In genomic region chr9:116697887-116698286, GRCh38 we compare ENCODE assay signal across 28 cellular contexts.
"Had no signal": no experiment of that assay in that cellular context is flagged by ENCODE, and none has a peak within 500 bp of the region (broad histone marks: within the 10 kb centered on the region; RNA-seq: fewer than 3 reads in every experiment).

No MANE protein-coding gene starts in this region.

- H3K4me1 Mint-ChIP-seq: neural crest cell had no signal

- H3K4me3 Mint-ChIP-seq: activated CD4-positive, alpha-beta memory T cell treated with anti-CD3 and anti-CD28 coated beads for 36 hours; activated CD4-positive, alpha-beta T cell treated with anti-CD3 and anti-CD28 coated beads, Interleukin-2, amount 10 ng/mL, durations not matched to agents 24 days and 14 days; dendritic cell treated with granulocyte-macrophage colony-stimulating factor and Interleukin-4, amounts not matched to agents 40 ng/mL and 50 ng/mL, for 4 days; endodermal cell; memory B cell; naive thymus-derived CD8-positive, alpha-beta T cell; neural crest cell; stimulated activated effector memory CD8-positive, alpha-beta T cell treated with anti-CD3 and anti-CD28 coated beads, Interleukin-12 subunit alpha, Interleukin-12 subunit beta, amount 100 ng/mL, for 72 hours; stimulated activated naive CD8-positive, alpha-beta T cell treated with anti-CD3 and anti-CD28 coated beads, Interleukin-15, Interleukin-2, amounts not matched to agents 100 ng/mL and 50 ng/mL, for 24 hours; T-helper 17 cell; type B pancreatic cell had no signal

- H3K36me3 ChIP-seq: uterus had no signal

- H3K27ac ChIP-seq: breast epithelium, esophagus muscularis mucosa, right lobe of liver, skin epidermis, uterus had no signal

- H3K4me3 ChIP-seq: breast epithelium, esophagus muscularis mucosa, right lobe of liver, skin epidermis, uterus had no signal

- DNase-seq: activated CD4-positive, alpha-beta memory T cell treated with anti-CD3 and anti-CD28 coated beads for 36 hours; activated CD4-positive, alpha-beta T cell treated with anti-CD3 and anti-CD28 coated beads, Interleukin-2, amount 10 ng/mL, durations not matched to agents 24 days and 14 days; activated CD4-positive, CD25-positive, alpha-beta regulatory T cell treated with anti-CD3 and anti-CD28 coated beads, Interleukin-2, amount 50 U/mL, for 72 hours; activated CD8-positive, alpha-beta memory T cell treated with anti-CD3 and anti-CD28 coated beads, Interleukin-2, amount 50 U/mL, for 4 hours; activated gamma-delta T cell treated with Interleukin-2 at 50 U/mL for 16 hours; activated naive CD4-positive, alpha-beta T cell treated with anti-CD3 and anti-CD28 coated beads, Interleukin-2, amount 50 U/mL, for 16 hours; activated T-cell treated with anti-CD3 and anti-CD28 coated beads, Interleukin-2, amount 50 U/mL, for 1 hour; central memory CD4-positive, alpha-beta T cell; endodermal cell; glutamatergic neuron; islet precursor cell; left colon; midbrain; naive thymus-derived CD8-positive, alpha-beta T cell; right lobe of liver; stimulated activated CD4-positive, alpha-beta T cell treated with anti-CD3 and anti-CD28 coated beads, Interleukin-4, amount 100 ng/mL, for 24 hours; T-helper 17 cell; uterus had no signal

- H3K27me3 Mint-ChIP-seq: activated CD4-positive, alpha-beta memory T cell treated with anti-CD3 and anti-CD28 coated beads for 36 hours; activated CD4-positive, alpha-beta T cell treated with anti-CD3 and anti-CD28 coated beads, Interleukin-2, amount 10 ng/mL, durations not matched to agents 24 days and 14 days; dendritic cell treated with granulocyte-macrophage colony-stimulating factor and Interleukin-4, amounts not matched to agents 40 ng/mL and 50 ng/mL, for 4 days; memory B cell; naive thymus-derived CD8-positive, alpha-beta T cell; stimulated activated naive CD8-positive, alpha-beta T cell treated with anti-CD3 and anti-CD28 coated beads, Interleukin-15, Interleukin-2, amounts not matched to agents 100 ng/mL and 50 ng/mL, for 24 hours; T-helper 17 cell; type B pancreatic cell had no signal

- H3K9me3 Mint-ChIP-seq: activated CD4-positive, alpha-beta memory T cell treated with anti-CD3 and anti-CD28 coated beads for 36 hours; dendritic cell treated with granulocyte-macrophage colony-stimulating factor and Interleukin-4, amounts not matched to agents 40 ng/mL and 50 ng/mL, for 4 days; memory B cell had no signal

- H3K27me3 ChIP-seq: breast epithelium, esophagus muscularis mucosa, foreskin keratinocyte, right lobe of liver, uterus had no signal

- H3K4me1 ChIP-seq: breast epithelium, right lobe of liver, uterus had no signal

- H3K27ac Mint-ChIP-seq: activated CD4-positive, alpha-beta memory T cell treated with anti-CD3 and anti-CD28 coated beads for 36 hours; activated CD4-positive, alpha-beta T cell treated with anti-CD3 and anti-CD28 coated beads, Interleukin-2, amount 10 ng/mL, durations not matched to agents 24 days and 14 days; dendritic cell treated with granulocyte-macrophage colony-stimulating factor and Interleukin-4, amounts not matched to agents 40 ng/mL and 50 ng/mL, for 4 days; endodermal cell; memory B cell; naive thymus-derived CD8-positive, alpha-beta T cell; stimulated activated effector memory CD8-positive, alpha-beta T cell treated with anti-CD3 and anti-CD28 coated beads, Interleukin-12 subunit alpha, Interleukin-12 subunit beta, amount 100 ng/mL, for 72 hours; stimulated activated naive CD8-positive, alpha-beta T cell treated with anti-CD3 and anti-CD28 coated beads, Interleukin-15, Interleukin-2, amounts not matched to agents 100 ng/mL and 50 ng/mL, for 24 hours; T-helper 17 cell; type B pancreatic cell had no signal

- ATAC-seq: left colon; naive thymus-derived CD8-positive, alpha-beta T cell; right lobe of liver; stimulated activated effector memory CD8-positive, alpha-beta T cell treated with anti-CD3 and anti-CD28 coated beads, Interleukin-12 subunit alpha, Interleukin-12 subunit beta, amount 100 ng/mL, for 72 hours; T-helper 17 cell had no signal

- H3K9me3 ChIP-seq: breast epithelium, esophagus muscularis mucosa, right lobe of liver, uterus had no signal
